19 cellular contexts compared by ENCODE assay signal in the genomic region with DNA sequence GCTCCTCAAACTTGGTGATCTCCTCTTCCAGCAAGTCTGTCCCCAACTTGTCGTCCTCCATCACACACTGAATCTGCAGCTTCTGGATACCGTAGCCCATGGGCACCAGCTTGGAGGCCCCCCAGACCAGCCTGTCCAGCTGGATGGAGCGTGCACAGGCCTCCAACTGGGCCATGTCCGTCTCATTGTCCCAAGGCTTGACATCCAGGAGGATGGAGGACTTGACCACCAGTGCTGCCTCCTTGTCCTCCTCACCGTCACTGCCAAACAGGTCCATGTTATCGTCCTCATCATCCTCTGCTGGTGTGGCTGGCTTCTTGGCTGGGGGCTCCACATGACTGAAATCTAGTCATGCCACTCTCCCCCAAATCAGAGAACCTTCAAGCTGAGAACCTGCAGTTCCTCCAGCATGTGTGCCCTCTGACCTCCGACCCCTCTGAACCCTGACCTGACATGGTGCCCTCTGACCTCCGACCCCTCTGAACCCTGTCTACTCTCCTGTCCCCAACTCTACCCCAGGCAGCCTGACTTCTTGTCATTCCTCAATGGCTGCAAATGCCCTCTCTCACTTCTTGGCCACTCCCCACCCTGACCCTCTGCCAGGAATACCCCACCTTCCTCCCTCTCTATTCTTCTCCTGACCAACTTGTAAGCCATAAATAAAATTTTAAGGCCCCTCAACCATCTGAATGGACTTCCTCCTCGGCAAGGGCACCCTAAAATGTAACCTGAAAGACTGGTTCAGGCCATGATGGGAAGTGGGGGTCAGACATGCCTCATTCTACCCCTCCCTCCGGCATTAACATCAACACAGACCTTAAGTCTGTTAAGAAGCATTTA.
"Had no signal": no experiment of that assay in that cellular context is flagged by ENCODE, and none has a peak within 500 bp of the region (broad histone marks: within the 10 kb centered on the region; RNA-seq: fewer than 3 reads in every experiment).

No MANE protein-coding gene starts in this region.

- H3K27me3 ChIP-seq: adrenal gland had no signal

- H3K27ac Mint-ChIP-seq: activated T-helper 17 cell treated with anti-CD3 and anti-CD28 coated beads, Interleukin-2, amount 50 U/mL, for 72 hours; effector memory CD8-positive, alpha-beta T cell; immature natural killer cell; natural killer cell; T-helper 2 cell treated with Interferon-gamma antibody and Interleukin-4, amounts not matched to agents 5 μg/mL and 100 μg/mL, for 36 hours had no signal

- H3K4me1 Mint-ChIP-seq: activated T-helper 17 cell treated with anti-CD3 and anti-CD28 coated beads, Interleukin-2, amount 50 U/mL, for 72 hours; central memory CD8-positive, alpha-beta T cell; immature natural killer cell; natural killer cell had no signal

- H3K4me1 ChIP-seq: adrenal gland, body of pancreas, stomach had no signal

- H3K27ac ChIP-seq: adrenal gland, body of pancreas, epithelial cell of prostate, stomach had no signal

- H3K9me3 Mint-ChIP-seq: activated T-helper 17 cell treated with anti-CD3 and anti-CD28 coated beads, Interleukin-2, amount 50 U/mL, for 72 hours; central memory CD8-positive, alpha-beta T cell; effector memory CD8-positive, alpha-beta T cell; immature natural killer cell; natural killer cell; T-helper 2 cell treated with Interferon-gamma antibody and Interleukin-4, amounts not matched to agents 5 μg/mL and 100 μg/mL, for 36 hours had no signal

- H3K4me3 Mint-ChIP-seq: activated T-helper 17 cell treated with anti-CD3 and anti-CD28 coated beads, Interleukin-2, amount 50 U/mL, for 72 hours; central memory CD8-positive, alpha-beta T cell; effector memory CD8-positive, alpha-beta T cell; immature natural killer cell; natural killer cell; T-helper 2 cell treated with Interferon-gamma antibody and Interleukin-4, amounts not matched to agents 5 μg/mL and 100 μg/mL, for 36 hours had no signal

- H3K4me3 ChIP-seq: adrenal gland, body of pancreas, mucosa of descending colon, stomach had no signal

- H3K36me3 ChIP-seq: adrenal gland, stomach had no signal

- H3K9me3 ChIP-seq: adrenal gland, body of pancreas, mucosa of descending colon, stomach had no signal

- H3K36me3 Mint-ChIP-seq: immature natural killer cell, natural killer cell had no signal

- DNase-seq: activated naive CD4-positive, alpha-beta T cell treated with anti-CD3 and anti-CD28 coated beads, Interleukin-2, amount 50 U/mL, for 16 hours; body of pancreas; effector memory CD8-positive, alpha-beta T cell; hypothalamus; immature natural killer cell; left cardiac atrium; mammary epithelial cell; mucosa of descending colon; natural killer cell; occipital lobe; stimulated activated CD4-positive, alpha-beta T cell treated with anti-CD3 and anti-CD28 coated beads, Interleukin-15, amount 100 ng/mL, for 24 hours; stimulated activated CD4-positive, alpha-beta T cell treated with anti-CD3 and anti-CD28 coated beads, Interleukin-4, amount 100 ng/mL, for 24 hours; stomach; SW 1271 had no signal

- ATAC-seq: activated T-helper 17 cell treated with anti-CD3 and anti-CD28 coated beads, Interleukin-2, amount 50 U/mL, for 72 hours; body of pancreas; effector memory CD8-positive, alpha-beta T cell; left cardiac atrium; mucosa of descending colon; natural killer cell had no signal
